ENCODE assay signal across 18 cellular contexts in genomic region chr4:68378226-68378625, GRCh38.
"Had no signal": no experiment of that assay in that cellular context is flagged by ENCODE, and none has a peak within 500 bp of the region (broad histone marks: within the 10 kb centered on the region; RNA-seq: fewer than 3 reads in every experiment).

No MANE protein-coding gene starts in this region.

- ATAC-seq: foreskin keratinocyte; gastrocnemius medialis; heart right ventricle; left cardiac atrium; lower lobe of right lung; naive thymus-derived CD8-positive, alpha-beta T cell had no signal

- H3K9me3 Mint-ChIP-seq: naive thymus-derived CD8-positive, alpha-beta T cell had no signal

- H3K4me3 Mint-ChIP-seq: naive thymus-derived CD8-positive, alpha-beta T cell had no signal

- H3K4me3 ChIP-seq: colonic mucosa, dorsolateral prefrontal cortex, esophagus muscularis mucosa, gastrocnemius medialis, heart right ventricle, left ventricle myocardium inferior, lower lobe of right lung had no signal

- H3K4me1 ChIP-seq: colonic mucosa, left ventricle myocardium inferior had no signal

- H3K36me3 Mint-ChIP-seq: naive thymus-derived CD8-positive, alpha-beta T cell had no signal

- H3K9me3 ChIP-seq: colonic mucosa, esophagus muscularis mucosa, gastrocnemius medialis, heart right ventricle, left ventricle myocardium inferior, lower lobe of right lung had no signal

- H3K36me3 ChIP-seq: colonic mucosa, esophagus muscularis mucosa, gastrocnemius medialis, heart right ventricle, left ventricle myocardium inferior, lower lobe of right lung had no signal

- DNase-seq: colonic mucosa; cortex of kidney; dermis blood vessel endothelial cell; dorsolateral prefrontal cortex; effector CD4-positive, alpha-beta T cell; effector memory CD4-positive, alpha-beta T cell; foreskin keratinocyte; gastrocnemius medialis; glutamatergic neuron; head of caudate nucleus; heart right ventricle; hippocampal formation; left cardiac atrium; left ventricle myocardium inferior; lower lobe of right lung; midbrain; naive thymus-derived CD8-positive, alpha-beta T cell had no signal

- H3K27ac Mint-ChIP-seq: naive thymus-derived CD8-positive, alpha-beta T cell had no signal

- H3K27me3 ChIP-seq: colonic mucosa, foreskin keratinocyte had no signal

- H3K27ac ChIP-seq: colonic mucosa, dorsolateral prefrontal cortex, esophagus muscularis mucosa, foreskin keratinocyte, gastrocnemius medialis, heart right ventricle, left ventricle myocardium inferior, lower lobe of right lung had no signal
